In the genomic region with DNA sequence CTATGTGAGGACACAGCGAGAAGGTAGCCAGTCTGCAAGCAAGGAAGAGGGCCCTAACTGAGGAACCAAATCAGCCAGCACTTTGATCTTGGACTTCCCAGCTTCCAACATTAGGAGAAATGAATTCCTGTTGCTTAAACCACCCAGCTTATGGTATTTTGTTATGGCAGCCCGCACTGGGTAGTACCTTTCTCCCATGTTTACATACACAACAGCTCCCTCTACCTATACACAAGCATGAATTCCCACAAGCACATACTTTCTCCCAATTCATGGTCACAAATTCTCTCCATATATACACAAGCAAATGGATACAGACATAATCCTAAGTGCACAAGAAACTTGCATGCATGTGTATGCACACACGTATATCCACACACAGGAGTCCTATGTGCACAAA, we compare ENCODE assay signal across 22 cellular contexts. TPM values are rescaled to one million over a fixed set of nuclear protein-coding genes. Genes with fewer than 3 reads are reported as not detected.
A peak's percentile ranks its signal among the peaks of the same experiment; 100 is the strongest.
DNase-seq lines count a peak whose midpoint lies in the region; ATAC-seq and TF ChIP-seq lines count a peak whose summit lies in the region.
"Had no signal": no experiment of that assay in that cellular context is flagged by ENCODE, and none has a peak within 500 bp of the region (broad histone marks: within the 10 kb centered on the region; RNA-seq: fewer than 3 reads in every experiment).

No MANE protein-coding gene starts in this region.

- ATAC-seq in CD8-positive, alpha-beta T cell = no peak
- no peak for ATAC-seq in T-cell (replicated peaks in 1 of 4)
- ATAC-seq: SK-N-SH treated with all-trans-retinoic acid at 6 μM for 48 hours had no signal

- H3K27ac Mint-ChIP-seq in T-helper 1 cell treated with Interleukin-12 subunit alpha and Interleukin-12 subunit beta and Interleukin-4 antibody, amounts not matched to agents 30 μg/mL and 1 μg/mL, for 36 hours = peak overlapping the region; percentile 41
- peak overlapping the region; percentile 93 for H3K27ac Mint-ChIP-seq in CD8-positive, alpha-beta T cell
- peak overlapping the region; percentile 93 to 96 for H3K27ac Mint-ChIP-seq in T-cell
- H3K27ac Mint-ChIP-seq in immature natural killer cell = peak overlapping the region in 2 of 6 donors; percentile 41 to 51
- H3K27ac Mint-ChIP-seq: brain had no signal

- no peaks in the 10 kb centered on the region for H3K9me3 ChIP-seq in CD8-positive, alpha-beta T cell (ENCODE audit: low read length)
- H3K9me3 ChIP-seq: BE2C, thyroid gland had no signal

- POLR2A ChIA-PET in CD8-positive, alpha-beta T cell (lab: Charles Lee) = interaction anchor here (0.6 to 5.1 kb wide), 7 partner anchors 8 to 378 kb away, joined by 3 to 32 read pairs (median 8); a partner anchor contains a TSS
- POLR2A ChIA-PET in T-cell (lab: Charles Lee) = interaction anchor here in 1 of 2 donors (1.0 kb wide), 1 partner anchor 18 kb away, joined by 4 read pairs; no protein-coding TSS in a partner anchor

- peaks cover 55% of the 10 kb centered on the region for H3K4me1 Mint-ChIP-seq in T-helper 1 cell treated with Interleukin-12 subunit alpha and Interleukin-12 subunit beta and Interleukin-4 antibody, amounts not matched to agents 30 μg/mL and 1 μg/mL, for 36 hours (ENCODE audit: low read depth)
- peaks cover 67% of the 10 kb centered on the region for H3K4me1 Mint-ChIP-seq in CD8-positive, alpha-beta T cell (ENCODE audit: low read depth)
- H3K4me1 Mint-ChIP-seq in T-cell = peaks cover 76 to 88% (median 84%) of the 10 kb centered on the region in 3 donors
- peaks cover 65 to 74% of the 10 kb centered on the region in 2 donors for H3K4me1 Mint-ChIP-seq in immature natural killer cell

- DNase-seq in T-helper 1 cell (no peak), T-cell (no peak), immature natural killer cell (no peak), LoVo (ENCODE audit: low spot score) (no peak), NCI-H187 (lab: John Stamatoyannopoulos, UW) (no peak), foreskin fibroblast (no peak)
- DNase-seq in CD8-positive, alpha-beta T cell = no peak
- DNase-seq: 8988T; activated naive CD4-positive, alpha-beta T cell; BE2C; cortex of kidney; GOT3; hypothalamus; NCI-H1436; thyroid gland had no signal

- H3K4me3 Mint-ChIP-seq in T-helper 1 cell treated with Interleukin-12 subunit alpha and Interleukin-12 subunit beta and Interleukin-4 antibody, amounts not matched to agents 30 μg/mL and 1 μg/mL, for 36 hours = peak overlapping the region; percentile 67
- H3K4me3 Mint-ChIP-seq in CD8-positive, alpha-beta T cell = peak overlapping the region; percentile 48
- H3K4me3 Mint-ChIP-seq in T-cell (peak overlapping the region; percentile 47 to 74 (median 71)), immature natural killer cell (peak overlapping the region; percentile 64 to 84 (median 80))
- H3K4me3 Mint-ChIP-seq: brain, neural crest cell had no signal

- H3K4me3 ChIP-seq in CD8-positive, alpha-beta T cell (ENCODE audit: low read depth, low read length) = peak overlapping the region; percentile 7
- H3K4me3 ChIP-seq in foreskin fibroblast (ENCODE audit: low read depth in 1 of 2, low read length in 2 of 2) = no peak overlapping the region
- H3K4me3 ChIP-seq: thyroid gland had no signal

- no peak overlapping the region for H3K27ac ChIP-seq in CD8-positive, alpha-beta T cell (ENCODE audit: low read depth, low read length)
- H3K27ac ChIP-seq: thyroid gland had no signal

- H3K36me3 Mint-ChIP-seq in T-helper 1 cell treated with Interleukin-12 subunit alpha and Interleukin-12 subunit beta and Interleukin-4 antibody, amounts not matched to agents 30 μg/mL and 1 μg/mL, for 36 hours (ENCODE audit: low read depth) = peaks cover 62% of the 10 kb centered on the region
- peaks cover 61% of the 10 kb centered on the region for H3K36me3 Mint-ChIP-seq in CD8-positive, alpha-beta T cell
- H3K36me3 Mint-ChIP-seq in T-cell (peaks cover 64% of the 10 kb centered on the region), immature natural killer cell (peaks cover 23 to 59% (median 33%) of the 10 kb centered on the region in 3 donors)
- H3K36me3 Mint-ChIP-seq: brain had no signal

- H3K27me3 ChIP-seq in CD8-positive, alpha-beta T cell (ENCODE audit: insufficient read depth, low read length) = no peaks in the 10 kb centered on the region
- H3K27me3 ChIP-seq: BE2C, thyroid gland had no signal

- H3K27me3 Mint-ChIP-seq in T-helper 1 cell treated with Interleukin-12 subunit alpha and Interleukin-12 subunit beta and Interleukin-4 antibody, amounts not matched to agents 30 μg/mL and 1 μg/mL, for 36 hours (ENCODE audit: low read depth) = no peaks in the 10 kb centered on the region
- no peaks in the 10 kb centered on the region for H3K27me3 Mint-ChIP-seq in CD8-positive, alpha-beta T cell (ENCODE audit: low read depth)
- H3K27me3 Mint-ChIP-seq in T-cell (no peaks in the 10 kb centered on the region), immature natural killer cell (ENCODE audit: low read depth in 3 of 3) (peaks cover 0 to 3% (median 0%) of the 10 kb centered on the region in 3 donors)

- TF ChIP-seq CTCF in CD8-positive, alpha-beta T cell (IDR thresholded peaks at IDR 0.05) = no peak
- no peak for TF ChIP-seq CTCF in foreskin fibroblast (IDR thresholded peaks at IDR 0.05; ENCODE audit: low read depth, low read length)

- peaks cover 82% of the 10 kb centered on the region for H3K4me1 ChIP-seq in CD8-positive, alpha-beta T cell (ENCODE audit: insufficient read depth, low read length)
- H3K4me1 ChIP-seq: BE2C had no signal

- intact Hi-C loops in CD8-positive, alpha-beta T cell (cut with DNase I, micrococcal nuclease) = loop anchor here in 1 of 2 experiments (2.0 kb wide), 1 partner anchor 19 kb away; a partner anchor contains a TSS

- H3K9me3 Mint-ChIP-seq in T-helper 1 cell treated with Interleukin-12 subunit alpha and Interleukin-12 subunit beta and Interleukin-4 antibody, amounts not matched to agents 30 μg/mL and 1 μg/mL, for 36 hours = no peaks in the 10 kb centered on the region
- H3K9me3 Mint-ChIP-seq in CD8-positive, alpha-beta T cell = no peaks in the 10 kb centered on the region
- H3K9me3 Mint-ChIP-seq in T-cell (no peaks in the 10 kb centered on the region), immature natural killer cell (no peaks in the 10 kb centered on the region)
- H3K9me3 Mint-ChIP-seq: neural crest cell had no signal

- H3K36me3 ChIP-seq in CD8-positive, alpha-beta T cell (ENCODE audit: insufficient read depth, low read length) = peaks cover 33% of the 10 kb centered on the region
- H3K36me3 ChIP-seq: BE2C, thyroid gland had no signal

- CTCF ChIA-PET in CD8-positive, alpha-beta T cell (lab: Charles Lee) = interaction anchor here (0.6 to 4.0 kb wide), 13 partner anchors 8 to 1022 kb away, joined by 3 to 39 read pairs (median 4); a partner anchor contains a TSS
- CTCF ChIA-PET in T-cell (lab: Charles Lee) = interaction anchor here in 1 of 2 donors (1.0 to 1.6 kb wide), 3 partner anchors 9 to 119 kb away, joined by 4 to 5 read pairs (median 5); no protein-coding TSS in a partner anchor

RNA-seq across cellular contexts. Expression of a gene that starts 7.4 kb away (rescaled TPM):
- 100 to 1,000 TPM; 107 to 108 TPM for total RNA-seq in CD8-positive, alpha-beta T cell
- total RNA-seq in T-cell = 100 to 1,000 TPM; 247 to 590 (median 469) TPM
- 100 to 1,000 TPM; 289 to 390 (median 389) TPM for polyA plus RNA-seq in immature natural killer cell
- total RNA-seq: endothelial cell of umbilical vein, M059J, neural crest cell, pulmonary artery endothelial cell had no signal

RNA-seq across cellular contexts. Expression of a gene that starts 19.0 kb away (rescaled TPM):
- total RNA-seq in CD8-positive, alpha-beta T cell = 10 to 100 TPM; 28.0 to 29.6 TPM
- total RNA-seq in T-cell = 10 to 100 TPM; 48.6 to 69.6 (median 62.3) TPM
- 1 to 10 TPM in 2 of 3 donors, under 1 TPM in 1; 0.85 to 3.8 (median 2.6) TPM for polyA plus RNA-seq in immature natural killer cell

RNA-seq across cellular contexts. Expression of a gene that starts 19.2 kb away (rescaled TPM):
- 10 to 100 TPM; 24.8 to 24.9 TPM for total RNA-seq in CD8-positive, alpha-beta T cell
- total RNA-seq in T-cell = 10 to 100 TPM; 36.4 to 94.2 (median 83.9) TPM
- polyA plus RNA-seq in immature natural killer cell = 1 to 10 TPM; 2.0 to 5.1 (median 2.6) TPM

RNA-seq across cellular contexts. Expression of a gene that starts 32.3 kb away (rescaled TPM):
- 10 to 100 TPM; 16.1 to 16.5 TPM for total RNA-seq in CD8-positive, alpha-beta T cell
- total RNA-seq in T-cell = 10 to 100 TPM; 20.3 to 91.3 (median 74.2) TPM
- polyA plus RNA-seq in immature natural killer cell = 10 to 100 TPM in 1 of 3 donors, 1 to 10 TPM in 2; 2.9 to 10.1 (median 4.7) TPM
